In the genomic region with DNA sequence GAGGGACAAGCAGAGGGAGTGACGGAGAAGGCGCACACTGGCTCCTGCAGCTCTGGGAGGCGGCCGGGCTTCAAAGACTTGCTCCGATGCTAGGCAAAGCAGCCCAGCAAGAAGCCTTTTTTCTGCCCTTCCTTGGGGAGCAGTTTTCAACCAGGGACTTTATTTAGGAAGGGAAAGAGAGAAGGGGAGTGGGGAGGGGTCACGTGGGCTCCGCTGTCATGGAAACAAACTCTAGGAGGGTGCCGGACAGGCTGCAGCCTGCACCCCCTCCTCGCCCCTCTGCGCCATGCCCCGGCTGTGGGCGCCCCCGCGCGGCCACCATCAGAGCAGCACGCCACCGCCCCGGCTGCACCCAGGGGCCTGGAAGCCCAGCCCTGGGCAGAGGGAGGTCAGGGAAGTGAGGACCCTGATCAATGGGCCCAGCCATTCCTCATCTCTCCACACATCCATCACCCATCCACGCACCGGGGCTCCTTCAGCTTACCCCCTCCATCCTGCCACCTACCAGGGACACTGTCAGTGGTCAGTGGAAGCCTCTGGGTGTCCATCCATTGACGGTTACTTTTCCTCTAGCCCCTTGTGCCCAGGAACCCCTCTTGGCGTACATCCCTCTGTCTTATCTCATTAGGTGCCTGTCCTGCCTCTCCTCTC, we compare ENCODE assay signal across 8 cellular contexts.
A peak's percentile ranks its signal among the peaks of the same experiment; 100 is the strongest.
DNase-seq lines count a peak whose midpoint lies in the region; TF ChIP-seq lines count a peak whose summit lies in the region.

No MANE protein-coding gene starts in this region.

- no peaks in the 10 kb centered on the region for H3K36me3 Mint-ChIP-seq in type B pancreatic cell

- DNase-seq in NCI-H187 (lab: John Stamatoyannopoulos, UW): peak; percentile 12 to 35
- no peak for DNase-seq in NCI-H187 treated with DMSO at 0.1 percent for 48 hours (lab: John Stamatoyannopoulos, UW)
- DNase-seq in HK-2 (ENCODE audit: unreplicated experiment): peak; percentile 31
- DNase-seq in RPMI8226: peak; percentile 47
- DNase-seq in activated gamma-delta T cell treated with Interleukin-2 at 50 U/mL for 16 hours: peak; percentile 72
- peak; percentile 51 for DNase-seq in glomerular visceral epithelial cell (ENCODE audit: extremely low spot score)
- DNase-seq in posterior cingulate gyrus: peak; percentile 52 to 96 (median 76)
- DNase-seq in type B pancreatic cell (ENCODE audit: extremely low spot score, unreplicated experiment): peak; percentile 85

- peaks cover 57% of the 10 kb centered on the region for H3K27me3 Mint-ChIP-seq in type B pancreatic cell

- H3K9me3 Mint-ChIP-seq in type B pancreatic cell: no peaks in the 10 kb centered on the region

- H3K27ac Mint-ChIP-seq in type B pancreatic cell: no peak overlapping the region

- intact Hi-C loops in posterior cingulate gyrus (cut with DNase I): loop anchor here (5.0 to 10.0 kb wide), 2 partner anchors 192 to 239 kb away; no protein-coding TSS in a partner anchor

- peaks cover 51% of the 10 kb centered on the region for H3K4me1 Mint-ChIP-seq in type B pancreatic cell (ENCODE audit: unreplicated experiment)

- peak overlapping the region; percentile 85 for H3K4me3 Mint-ChIP-seq in type B pancreatic cell

- TF ChIP-seq CTCF in type B pancreatic cell (conservative IDR thresholded peaks at IDR 0.05): peak; percentile 91
